ENCODE assay signal across 1 cellular context in the genomic region with DNA sequence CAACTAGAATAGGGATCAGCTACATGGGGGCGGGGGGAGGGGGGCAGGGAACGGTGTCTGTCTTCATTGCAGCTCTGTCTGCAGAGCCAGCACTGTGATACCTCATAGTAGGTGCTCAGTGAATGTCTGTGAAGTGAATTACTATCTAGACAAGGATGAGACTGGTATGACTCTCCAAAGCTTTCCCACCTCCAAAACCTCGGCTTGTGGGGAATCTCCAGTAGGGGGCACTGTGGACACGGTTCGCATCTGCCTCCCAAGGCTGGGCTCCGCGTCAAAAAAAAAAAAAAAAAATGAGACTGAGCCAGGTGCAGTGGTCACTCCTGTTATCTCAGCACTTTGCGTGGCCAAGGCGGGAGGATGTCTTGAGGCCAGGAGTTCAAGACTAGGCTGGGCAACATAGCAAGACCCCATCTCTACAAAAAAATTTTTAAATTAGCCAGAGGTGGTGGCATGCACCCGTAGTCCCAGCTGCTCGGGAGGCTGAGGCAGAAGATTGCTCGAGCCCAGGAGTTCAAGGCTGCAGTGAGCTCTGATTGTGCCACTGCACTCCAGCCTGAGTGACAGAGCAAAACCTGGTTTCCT.
TF ChIP-seq lines count a peak whose summit lies in the region.

No MANE protein-coding gene starts in this region.

TF ChIP-seq in K562, 482 proteins besides CTCF, POLR2A, EP300 and RAD21 (continued from another document and continues in another):
- TF ChIP-seq, protein P1, sequence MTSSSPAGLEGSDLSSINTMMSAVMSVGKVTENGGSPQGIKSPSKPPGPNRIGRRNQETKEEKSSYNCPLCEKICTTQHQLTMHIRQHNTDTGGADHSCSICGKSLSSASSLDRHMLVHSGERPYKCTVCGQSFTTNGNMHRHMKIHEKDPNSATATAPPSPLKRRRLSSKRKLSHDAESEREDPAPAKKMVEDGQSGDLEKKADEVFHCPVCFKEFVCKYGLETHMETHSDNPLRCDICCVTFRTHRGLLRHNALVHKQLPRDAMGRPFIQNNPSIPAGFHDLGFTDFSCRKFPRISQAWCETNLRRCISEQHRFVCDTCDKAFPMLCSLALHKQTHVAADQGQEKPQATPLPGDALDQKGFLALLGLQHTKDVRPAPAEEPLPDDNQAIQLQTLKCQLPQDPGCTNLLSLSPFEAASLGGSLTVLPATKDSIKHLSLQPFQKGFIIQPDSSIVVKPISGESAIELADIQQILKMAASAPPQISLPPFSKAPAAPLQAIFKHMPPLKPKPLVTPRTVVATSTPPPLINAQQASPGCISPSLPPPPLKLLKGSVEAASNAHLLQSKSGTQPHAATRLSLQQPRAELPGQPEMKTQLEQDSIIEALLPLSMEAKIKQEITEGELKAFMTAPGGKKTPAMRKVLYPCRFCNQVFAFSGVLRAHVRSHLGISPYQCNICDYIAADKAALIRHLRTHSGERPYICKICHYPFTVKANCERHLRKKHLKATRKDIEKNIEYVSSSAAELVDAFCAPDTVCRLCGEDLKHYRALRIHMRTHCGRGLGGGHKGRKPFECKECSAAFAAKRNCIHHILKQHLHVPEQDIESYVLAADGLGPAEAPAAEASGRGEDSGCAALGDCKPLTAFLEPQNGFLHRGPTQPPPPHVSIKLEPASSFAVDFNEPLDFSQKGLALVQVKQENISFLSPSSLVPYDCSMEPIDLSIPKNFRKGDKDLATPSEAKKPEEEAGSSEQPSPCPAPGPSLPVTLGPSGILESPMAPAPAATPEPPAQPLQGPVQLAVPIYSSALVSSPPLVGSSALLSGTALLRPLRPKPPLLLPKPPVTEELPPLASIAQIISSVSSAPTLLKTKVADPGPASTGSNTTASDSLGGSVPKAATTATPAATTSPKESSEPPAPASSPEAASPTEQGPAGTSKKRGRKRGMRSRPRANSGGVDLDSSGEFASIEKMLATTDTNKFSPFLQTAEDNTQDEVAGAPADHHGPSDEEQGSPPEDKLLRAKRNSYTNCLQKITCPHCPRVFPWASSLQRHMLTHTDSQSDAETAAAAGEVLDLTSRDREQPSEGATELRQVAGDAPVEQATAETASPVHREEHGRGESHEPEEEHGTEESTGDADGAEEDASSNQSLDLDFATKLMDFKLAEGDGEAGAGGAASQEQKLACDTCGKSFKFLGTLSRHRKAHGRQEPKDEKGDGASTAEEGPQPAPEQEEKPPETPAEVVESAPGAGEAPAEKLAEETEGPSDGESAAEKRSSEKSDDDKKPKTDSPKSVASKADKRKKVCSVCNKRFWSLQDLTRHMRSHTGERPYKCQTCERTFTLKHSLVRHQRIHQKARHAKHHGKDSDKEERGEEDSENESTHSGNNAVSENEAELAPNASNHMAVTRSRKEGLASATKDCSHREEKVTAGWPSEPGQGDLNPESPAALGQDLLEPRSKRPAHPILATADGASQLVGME (CRISPR knock-in tag; IDR thresholded peaks at IDR 0.05), result no peak
- TF ChIP-seq MEIS2 (IDR thresholded peaks at IDR 0.05; ENCODE audit: partially characterized antibody) (peak; percentile 9), ELF4 (CRISPR knock-in tag; IDR thresholded peaks at IDR 0.05) (no peak), NELFE (IDR thresholded peaks at IDR 0.05; ENCODE audit: insufficient read depth, insufficient read length) (no peak), ZNF253 (CRISPR knock-in tag; conservative IDR thresholded peaks at IDR 0.05) (no peak), L3MBTL2 (IDR thresholded peaks at IDR 0.05) (peak; percentile 49; the same call in 1 of the 2 replicates), KLF10 (CRISPR knock-in tag; IDR thresholded peaks at IDR 0.05) (no peak), ZFP30 (CRISPR knock-in tag; IDR thresholded peaks at IDR 0.05; ENCODE audit: borderline replicate concordance) (no peak), SIN3B (IDR thresholded peaks at IDR 0.05; ENCODE audit: low read depth) (no peak), DDX20 (tag; IDR thresholded peaks at IDR 0.05; ENCODE audit: low read depth) (no peak), ESRRA (IDR thresholded peaks at IDR 0.05; ENCODE audit: borderline replicate concordance, low read depth) (peak; percentile 25; the same call in 1 of the 2 replicates), FOXP1 (CRISPR knock-in tag; IDR thresholded peaks at IDR 0.05) (no peak), ZNF217 (CRISPR knock-in tag; IDR thresholded peaks at IDR 0.05) (no peak), ZNF140 (CRISPR knock-in tag; IDR thresholded peaks at IDR 0.05) (no peak), GTF2E2 (tag; IDR thresholded peaks at IDR 0.05) (no peak), ZNF444 (CRISPR knock-in tag; IDR thresholded peaks at IDR 0.05) (no peak), ILF3 (IDR thresholded peaks at IDR 0.05; ENCODE audit: borderline replicate concordance) (no peak), STAT5A (IDR thresholded peaks at IDR 0.05; ENCODE audit: borderline replicate concordance, low read length) (no peak), NR2C1 (IDR thresholded peaks at IDR 0.05) (no peak), NR2C1 (tag; IDR thresholded peaks at IDR 0.05) (0 out of 2 replicates have a peak, but pooled peaks have one; percentile 33), SIX5 (IDR thresholded peaks at IDR 0.05; ENCODE audit: borderline replicate concordance in 1 of 2, insufficient read depth in 1 of 2, low read depth in 1 of 2, low read length in 2 of 2) (no peak), XRCC3 (IDR thresholded peaks at IDR 0.05) (no peak), MAX (CRISPR knock-in tag; IDR thresholded peaks at IDR 0.05) (0 out of 2 replicates have a peak, but pooled peaks have one; percentile 38), HLTF (IDR thresholded peaks at IDR 0.05) (peak; percentile 89; the same call in 1 of the 2 replicates), NKRF (IDR thresholded peaks at IDR 0.05; ENCODE audit: borderline replicate concordance) (0 out of 2 replicates have a peak, but pooled peaks have one; percentile 15), YY1 (IDR thresholded peaks at IDR 0.05; ENCODE audit: borderline replicate concordance in 1 of 3, control insufficient read depth in 1 of 3, extremely low read depth in 1 of 3, insufficient read depth in 3 of 3, insufficient read length in 1 of 3, insufficient replicate concordance in 2 of 3, low read depth in 1 of 3, low read length in 2 of 3) (no peak), CC2D1A (IDR thresholded peaks at IDR 0.05) (peak; percentile 71; the same call in 1 of the 2 replicates), SMARCA5 (IDR thresholded peaks at IDR 0.05) (peak; percentile 77), MEF2D (tag; conservative IDR thresholded peaks at IDR 0.05; ENCODE audit: low read depth) (no peak), ARID3A (IDR thresholded peaks at IDR 0.05; ENCODE audit: borderline replicate concordance, low read depth, low read length) (no peak), SMAD4 (CRISPR knock-in tag; conservative IDR thresholded peaks at IDR 0.05) (peak; percentile 62), CXXC5 (CRISPR knock-in tag; IDR thresholded peaks at IDR 0.05) (peak; percentile 81), ZFX (CRISPR knock-in tag; IDR thresholded peaks at IDR 0.05) (no peak), HNRNPUL1 (IDR thresholded peaks at IDR 0.05; ENCODE audit: low read length) (no peak), HMBOX1 (IDR thresholded peaks at IDR 0.05) (no peak), ZSCAN29 (IDR thresholded peaks at IDR 0.05) (no peak)
- TF ChIP-seq, protein P2, sequence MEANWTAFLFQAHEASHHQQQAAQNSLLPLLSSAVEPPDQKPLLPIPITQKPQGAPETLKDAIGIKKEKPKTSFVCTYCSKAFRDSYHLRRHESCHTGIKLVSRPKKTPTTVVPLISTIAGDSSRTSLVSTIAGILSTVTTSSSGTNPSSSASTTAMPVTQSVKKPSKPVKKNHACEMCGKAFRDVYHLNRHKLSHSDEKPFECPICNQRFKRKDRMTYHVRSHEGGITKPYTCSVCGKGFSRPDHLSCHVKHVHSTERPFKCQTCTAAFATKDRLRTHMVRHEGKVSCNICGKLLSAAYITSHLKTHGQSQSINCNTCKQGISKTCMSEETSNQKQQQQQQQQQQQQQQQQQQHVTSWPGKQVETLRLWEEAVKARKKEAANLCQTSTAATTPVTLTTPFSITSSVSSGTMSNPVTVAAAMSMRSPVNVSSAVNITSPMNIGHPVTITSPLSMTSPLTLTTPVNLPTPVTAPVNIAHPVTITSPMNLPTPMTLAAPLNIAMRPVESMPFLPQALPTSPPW (CRISPR knock-in tag; IDR thresholded peaks at IDR 0.05), result peak; percentile 46; the same call in 1 of the 2 replicates
- TF ChIP-seq, protein P3, sequence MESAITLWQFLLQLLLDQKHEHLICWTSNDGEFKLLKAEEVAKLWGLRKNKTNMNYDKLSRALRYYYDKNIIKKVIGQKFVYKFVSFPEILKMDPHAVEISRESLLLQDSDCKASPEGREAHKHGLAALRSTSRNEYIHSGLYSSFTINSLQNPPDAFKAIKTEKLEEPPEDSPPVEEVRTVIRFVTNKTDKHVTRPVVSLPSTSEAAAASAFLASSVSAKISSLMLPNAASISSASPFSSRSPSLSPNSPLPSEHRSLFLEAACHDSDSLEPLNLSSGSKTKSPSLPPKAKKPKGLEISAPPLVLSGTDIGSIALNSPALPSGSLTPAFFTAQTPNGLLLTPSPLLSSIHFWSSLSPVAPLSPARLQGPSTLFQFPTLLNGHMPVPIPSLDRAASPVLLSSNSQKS (CRISPR knock-in tag; IDR thresholded peaks at IDR 0.05), result no peak
- TF ChIP-seq, protein P4, sequence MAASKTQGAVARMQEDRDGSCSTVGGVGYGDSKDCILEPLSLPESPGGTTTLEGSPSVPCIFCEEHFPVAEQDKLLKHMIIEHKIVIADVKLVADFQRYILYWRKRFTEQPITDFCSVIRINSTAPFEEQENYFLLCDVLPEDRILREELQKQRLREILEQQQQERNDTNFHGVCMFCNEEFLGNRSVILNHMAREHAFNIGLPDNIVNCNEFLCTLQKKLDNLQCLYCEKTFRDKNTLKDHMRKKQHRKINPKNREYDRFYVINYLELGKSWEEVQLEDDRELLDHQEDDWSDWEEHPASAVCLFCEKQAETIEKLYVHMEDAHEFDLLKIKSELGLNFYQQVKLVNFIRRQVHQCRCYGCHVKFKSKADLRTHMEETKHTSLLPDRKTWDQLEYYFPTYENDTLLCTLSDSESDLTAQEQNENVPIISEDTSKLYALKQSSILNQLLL (CRISPR knock-in tag; IDR thresholded peaks at IDR 0.05; ENCODE audit: borderline replicate concordance), result no peak
- TF ChIP-seq, protein P5, sequence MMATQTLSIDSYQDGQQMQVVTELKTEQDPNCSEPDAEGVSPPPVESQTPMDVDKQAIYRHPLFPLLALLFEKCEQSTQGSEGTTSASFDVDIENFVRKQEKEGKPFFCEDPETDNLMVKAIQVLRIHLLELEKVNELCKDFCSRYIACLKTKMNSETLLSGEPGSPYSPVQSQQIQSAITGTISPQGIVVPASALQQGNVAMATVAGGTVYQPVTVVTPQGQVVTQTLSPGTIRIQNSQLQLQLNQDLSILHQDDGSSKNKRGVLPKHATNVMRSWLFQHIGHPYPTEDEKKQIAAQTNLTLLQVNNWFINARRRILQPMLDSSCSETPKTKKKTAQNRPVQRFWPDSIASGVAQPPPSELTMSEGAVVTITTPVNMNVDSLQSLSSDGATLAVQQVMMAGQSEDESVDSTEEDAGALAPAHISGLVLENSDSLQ (IDR thresholded peaks at IDR 0.05), result no peak
- TF ChIP-seq, protein P6, sequence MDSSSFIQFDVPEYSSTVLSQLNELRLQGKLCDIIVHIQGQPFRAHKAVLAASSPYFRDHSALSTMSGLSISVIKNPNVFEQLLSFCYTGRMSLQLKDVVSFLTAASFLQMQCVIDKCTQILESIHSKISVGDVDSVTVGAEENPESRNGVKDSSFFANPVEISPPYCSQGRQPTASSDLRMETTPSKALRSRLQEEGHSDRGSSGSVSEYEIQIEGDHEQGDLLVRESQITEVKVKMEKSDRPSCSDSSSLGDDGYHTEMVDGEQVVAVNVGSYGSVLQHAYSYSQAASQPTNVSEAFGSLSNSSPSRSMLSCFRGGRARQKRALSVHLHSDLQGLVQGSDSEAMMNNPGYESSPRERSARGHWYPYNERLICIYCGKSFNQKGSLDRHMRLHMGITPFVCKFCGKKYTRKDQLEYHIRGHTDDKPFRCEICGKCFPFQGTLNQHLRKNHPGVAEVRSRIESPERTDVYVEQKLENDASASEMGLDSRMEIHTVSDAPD (CRISPR knock-in tag; IDR thresholded peaks at IDR 0.05), result no peak
